In the genomic region with DNA sequence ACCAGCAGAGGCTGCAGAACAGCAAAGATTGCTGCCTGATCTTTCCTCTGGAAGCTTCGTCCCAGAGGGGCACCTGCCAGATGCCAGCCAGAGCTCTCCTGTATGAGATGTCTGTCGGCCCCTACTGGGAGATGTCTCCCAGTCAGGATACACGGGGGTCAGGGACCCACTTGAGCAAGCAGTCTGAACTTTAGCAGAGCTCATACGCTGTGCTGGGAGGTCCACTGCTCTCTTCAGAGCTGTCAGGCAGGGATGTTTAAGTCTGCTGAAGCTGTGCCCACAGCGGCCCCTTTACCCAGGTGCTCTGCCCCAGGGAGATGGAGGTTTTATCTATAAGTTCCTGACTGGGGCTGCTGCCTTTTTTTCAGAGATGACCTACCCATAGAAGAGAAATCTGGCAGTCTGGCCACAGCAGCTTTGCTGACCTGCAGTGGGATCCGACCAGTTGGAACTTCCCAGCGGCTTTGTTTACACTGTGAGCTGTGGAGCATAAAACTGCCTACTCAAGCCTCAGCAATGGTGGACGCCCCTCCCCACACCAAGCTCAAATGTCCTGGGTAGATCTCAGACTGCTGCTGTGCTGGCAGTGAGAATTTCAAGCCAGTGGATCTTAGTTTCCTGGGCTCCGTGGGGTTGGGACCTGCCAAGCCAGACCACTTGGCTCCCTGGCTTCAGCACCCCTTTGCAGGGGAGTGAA, we compare ENCODE assay signal across 8 cellular contexts.
DNase-seq lines count a peak whose midpoint lies in the region; TF ChIP-seq lines count a peak whose summit lies in the region.
"Not testable (repeated sequence)": the region's sequence is repeated elsewhere in the genome, so short reads cannot be mapped to it uniquely, and the experiment has no call there.

No MANE protein-coding gene starts in this region.

- not testable (repeated sequence) for H4K5ac ChIP-seq in H9 (ENCODE audit: insufficient read length, low read depth, low read length)

- not testable (repeated sequence) for H3K9me3 ChIP-seq in H9 (ENCODE audit: control insufficient read depth, low read depth, low read length); adipocyte (ENCODE audit: control insufficient read depth, low read length); thyroid gland

- not testable (repeated sequence) for H3K4me3 Mint-ChIP-seq in H9

- not testable (repeated sequence) for TF ChIP-seq CTCF in H9 (conservative IDR thresholded peaks at IDR 0.05); thyroid gland (IDR thresholded peaks at IDR 0.05)

- H2AFZ ChIP-seq in H9 (ENCODE audit: low read length) = not testable (repeated sequence)

- not testable (repeated sequence) for H2BK12ac ChIP-seq in H9 (ENCODE audit: insufficient read length, low read depth, low read length)

- peaks cover 2 to 22% (median 5%) of the 10 kb centered on the region in 3 experiments; a peak in 5 of 7 replicates for H3K36me3 Mint-ChIP-seq in H9 (ENCODE audit: insufficient read depth in 1 of 3, low read depth in 3 of 3)

- WGBS in H9 (ENCODE audit: extremely low coverage, insufficient read length, low lambda C conversion rate) = no CpG with 5 or more reads among the region's 9 CpGs
- WGBS in thyroid gland, 2 donors = 49 to 54% methylated on average over 9 of the region's 9 CpGs

- not testable (repeated sequence) for H3K4ac ChIP-seq in H9 (ENCODE audit: low read depth, low read length)

- not testable (repeated sequence) for H3K79me2 ChIP-seq in H9 (ENCODE audit: insufficient read depth, low read length)

- H4K8ac ChIP-seq in H9 (replicated peaks; ENCODE audit: insufficient read length, low read depth, low read length) = not testable (repeated sequence)

- peaks cover 17 to 20% of the 10 kb centered on the region in 2 experiments; a peak in 4 of 5 replicates for H3K9me3 Mint-ChIP-seq in H9

- not testable (repeated sequence) for H3K4me3 ChIP-seq in adipocyte (ENCODE audit: low read length); thyroid gland (replicated peaks in 1 of 3)

- DNase-seq in H9 (peak; percentile 26), NCI-H345 (lab: John Stamatoyannopoulos, UW) (peak; percentile 30), NCI-H774 (lab: John Stamatoyannopoulos, UW) (peak; percentile 47), adipocyte (ENCODE audit: low read depth) (peak; percentile 28), glomerular visceral epithelial cell (ENCODE audit: extremely low spot score) (peak; percentile 60), left kidney (ENCODE audit: low read depth, low spot score) (peak; percentile 88), non-pigmented ciliary epithelial cell (ENCODE audit: low read depth) (peak; percentile 47), thyroid gland (peak; percentile 55 to 65)

- H3K23me2 ChIP-seq in H9 (ENCODE audit: insufficient read length, low read depth, low read length, poor library complexity, severe bottlenecking) = not testable (repeated sequence)

- peaks cover 22% of the 10 kb centered on the region for H3K27me3 Mint-ChIP-seq in H9 (ENCODE audit: low read depth)

- peaks cover 13 to 16% of the 10 kb centered on the region in 2 experiments for H3K4me1 Mint-ChIP-seq in H9

- H3K79me1 ChIP-seq in H9 (ENCODE audit: insufficient read depth, low read depth, low read length, poor library complexity, severe bottlenecking) = not testable (repeated sequence)

- H3K56ac ChIP-seq in H9 (ENCODE audit: insufficient read length, low read depth, low read length) = not testable (repeated sequence)

- not testable (repeated sequence) for TF ChIP-seq POLR2A in thyroid gland (IDR thresholded peaks at IDR 0.05)

- not testable (repeated sequence) for H3K18ac ChIP-seq in H9 (ENCODE audit: insufficient read length, low read depth, low read length)

- H3K27ac Mint-ChIP-seq in H9 = not testable (repeated sequence)

- H2BK20ac ChIP-seq in H9 (ENCODE audit: low read depth, low read length, poor library complexity, severe bottlenecking) = not testable (repeated sequence)

- H3K23ac ChIP-seq in H9 (ENCODE audit: insufficient read length, low read depth, low read length) = not testable (repeated sequence)

- H3K4me1 ChIP-seq in H9 (ENCODE audit: insufficient read depth, low read length); adipocyte (ENCODE audit: control insufficient read depth, insufficient read depth, low read length); thyroid gland: not testable (repeated sequence)

- not testable (repeated sequence) for H3K14ac ChIP-seq in H9 (ENCODE audit: insufficient read depth, low read length)

- not testable (repeated sequence) for H2AK5ac ChIP-seq in H9 (ENCODE audit: insufficient read length, low read length)

- not testable (repeated sequence) for H3K36me3 ChIP-seq in adipocyte (ENCODE audit: control insufficient read depth, insufficient read depth, low read length, severe bottlenecking); thyroid gland

- not testable (repeated sequence) for H4K91ac ChIP-seq in H9 (ENCODE audit: insufficient read length, low read depth, low read length)

- H2BK120ac ChIP-seq in H9 (ENCODE audit: low read depth, low read length, poor library complexity, severe bottlenecking) = not testable (repeated sequence)

- not testable (repeated sequence) for H3K4me2 ChIP-seq in H9 (ENCODE audit: insufficient read depth, insufficient read length, low read length)

- H3T11ph ChIP-seq in H9 (ENCODE audit: low read length) = not testable (repeated sequence)

- not testable (repeated sequence) for H3K9ac ChIP-seq in H9 (ENCODE audit: extremely low read depth, insufficient read length, low read length); adipocyte (ENCODE audit: low read length)

- H2BK5ac ChIP-seq in H9 (ENCODE audit: insufficient read length, low read length) = not testable (repeated sequence)

- H3K27me3 ChIP-seq in H9 (ENCODE audit: insufficient read depth, low read length); adipocyte (replicated peaks; ENCODE audit: control insufficient read depth, insufficient read depth, low read length); thyroid gland: not testable (repeated sequence)

- H2BK15ac ChIP-seq in H9 (ENCODE audit: low read depth, low read length) = not testable (repeated sequence)

- intact Hi-C loops in thyroid gland (cut with DNase I) = not testable (repeated sequence)

- not testable (repeated sequence) for H4K20me1 ChIP-seq in H9 (ENCODE audit: control insufficient read depth, insufficient read depth, insufficient read length)

- not testable (repeated sequence) for H3K27ac ChIP-seq in H9 (ENCODE audit: insufficient read length, low read depth, low read length)
- H3K27ac ChIP-seq in thyroid gland = peak overlapping the region in 1 of 3 donors; percentile 36

Comparison
In these comparisons a context has a peak if more than half of its experiments do, and no peak if none do; other contexts are left out.
1. DNase-seq: peak in every context shown above with its lines; median percentile 88 in left kidney; 60 in glomerular visceral epithelial cell; 60 in thyroid gland; 47 in NCI-H774; 47 in non-pigmented ciliary epithelial cell; 30 in NCI-H345; 28 in adipocyte; 26 in H9.